In genomic region chr12:107351716-107352115, GRCh38 we compare ENCODE assay signal across 20 cellular contexts.
DNase-seq lines count a peak whose midpoint lies in the region; ATAC-seq and TF ChIP-seq lines count a peak whose summit lies in the region.
"Had no signal": no experiment of that assay in that cellular context is flagged by ENCODE, and none has a peak within 500 bp of the region (broad histone marks: within the 10 kb centered on the region; RNA-seq: fewer than 3 reads in every experiment).

No MANE protein-coding gene starts in this region.

- peaks cover 75% of the 10 kb centered on the region for H3K4me1 Mint-ChIP-seq in stimulated activated naive CD8-positive, alpha-beta T cell treated with anti-CD3 and anti-CD28 coated beads, Interleukin-15, Interleukin-2, amounts not matched to agents 100 ng/mL and 50 ng/mL, for 24 hours (ENCODE audit: low read depth)
- H3K4me1 Mint-ChIP-seq in WTC11 (no peaks in the 10 kb centered on the region), HFFc6 (ENCODE audit: low read depth) (peaks cover 5% of the 10 kb centered on the region)
- peaks cover 30% of the 10 kb centered on the region for H3K4me1 Mint-ChIP-seq in activated CD8-positive, alpha-beta memory T cell treated with anti-CD3 and anti-CD28 coated beads, Interleukin-2, amount 10 ng/mL, durations not matched to agents 7 days and 5 days

- H3K4me3 ChIP-seq in epithelial cell of proximal tubule (ENCODE audit: low read depth, low read length) (no peak overlapping the region), H7 (ENCODE audit: insufficient read depth, low read depth, low read length) (no peak overlapping the region)
- H3K4me3 ChIP-seq: left ventricle myocardium inferior, mucosa of descending colon, right atrium auricular region, upper lobe of right lung had no signal

- no peaks in the 10 kb centered on the region for H3K27me3 ChIP-seq in H7 (ENCODE audit: control insufficient read depth, insufficient read depth, low read length)
- H3K27me3 ChIP-seq: right atrium auricular region had no signal

- peak overlapping the region; percentile 57 for H3K4me3 Mint-ChIP-seq in stimulated activated naive CD8-positive, alpha-beta T cell treated with anti-CD3 and anti-CD28 coated beads, Interleukin-15, Interleukin-2, amounts not matched to agents 100 ng/mL and 50 ng/mL, for 24 hours
- H3K4me3 Mint-ChIP-seq in WTC11 = no peak overlapping the region
- no peak overlapping the region for H3K4me3 Mint-ChIP-seq in activated CD8-positive, alpha-beta memory T cell treated with anti-CD3 and anti-CD28 coated beads, Interleukin-2, amount 10 ng/mL, durations not matched to agents 7 days and 5 days
- H3K4me3 Mint-ChIP-seq in HFFc6 = no peak overlapping the region

- peaks cover 12% of the 10 kb centered on the region for H3K9me3 Mint-ChIP-seq in stimulated activated naive CD8-positive, alpha-beta T cell treated with anti-CD3 and anti-CD28 coated beads, Interleukin-15, Interleukin-2, amounts not matched to agents 100 ng/mL and 50 ng/mL, for 24 hours
- peaks cover 30% of the 10 kb centered on the region for H3K9me3 Mint-ChIP-seq in WTC11
- peaks cover 7% of the 10 kb centered on the region for H3K9me3 Mint-ChIP-seq in activated CD8-positive, alpha-beta memory T cell treated with anti-CD3 and anti-CD28 coated beads, Interleukin-2, amount 10 ng/mL, durations not matched to agents 7 days and 5 days (ENCODE audit: low read depth)
- H3K9me3 Mint-ChIP-seq in HFFc6 = peaks cover 21% of the 10 kb centered on the region

- CTCF ChIA-PET in WTC11 (lab: Charles Lee) (no interaction called here), HEK293T (lab: Yijun Ruan, JAX) (no interaction called here)
- CTCF ChIA-PET in activated CD8-positive, alpha-beta memory T cell treated with anti-CD3 and anti-CD28 coated beads, Interleukin-2, amount 10 ng/mL, durations not matched to agents 7 days and 5 days (lab: Charles Lee) = no interaction called here

- H3K27ac Mint-ChIP-seq in stimulated activated naive CD8-positive, alpha-beta T cell treated with anti-CD3 and anti-CD28 coated beads, Interleukin-15, Interleukin-2, amounts not matched to agents 100 ng/mL and 50 ng/mL, for 24 hours = peak overlapping the region; percentile 90
- H3K27ac Mint-ChIP-seq in WTC11 (0 out of 2 replicates have a peak overlapping the region, but pooled peaks have one; percentile 15), HFFc6 (no peak overlapping the region)
- no peak overlapping the region for H3K27ac Mint-ChIP-seq in activated CD8-positive, alpha-beta memory T cell treated with anti-CD3 and anti-CD28 coated beads, Interleukin-2, amount 10 ng/mL, durations not matched to agents 7 days and 5 days

- H3K27me3 Mint-ChIP-seq in stimulated activated naive CD8-positive, alpha-beta T cell treated with anti-CD3 and anti-CD28 coated beads, Interleukin-15, Interleukin-2, amounts not matched to agents 100 ng/mL and 50 ng/mL, for 24 hours = no peaks in the 10 kb centered on the region
- H3K27me3 Mint-ChIP-seq in WTC11 (ENCODE audit: low read depth) (peaks cover 4% of the 10 kb centered on the region; the same call in 1 of the 2 replicates), HFFc6 (ENCODE audit: insufficient read depth) (peaks cover 3% of the 10 kb centered on the region)
- H3K27me3 Mint-ChIP-seq in activated CD8-positive, alpha-beta memory T cell treated with anti-CD3 and anti-CD28 coated beads, Interleukin-2, amount 10 ng/mL, durations not matched to agents 7 days and 5 days = peaks cover 5% of the 10 kb centered on the region

- no peaks in the 10 kb centered on the region for H3K36me3 ChIP-seq in H7 (replicated peaks; ENCODE audit: control insufficient read depth, insufficient read depth, low read length)
- H3K36me3 ChIP-seq: left ventricle myocardium inferior, right atrium auricular region, upper lobe of right lung had no signal

- TF ChIP-seq CTCF in WTC11 (IDR thresholded peaks at IDR 0.05) (no peak), epithelial cell of proximal tubule (conservative IDR thresholded peaks at IDR 0.05; ENCODE audit: low read depth, low read length) (no peak), HFFc6 (IDR thresholded peaks at IDR 0.05) (no peak)

- POLR2A ChIA-PET in WTC11 (lab: Charles Lee) = no interaction called here
- POLR2A ChIA-PET in HEK293T (lab: Yijun Ruan, JAX) = no interaction called here

- ATAC-seq in stimulated activated naive CD8-positive, alpha-beta T cell treated with anti-CD3 and anti-CD28 coated beads, Interleukin-15, Interleukin-2, amounts not matched to agents 100 U/mL and 50 U/mL, for 24 hours = no peak
- ATAC-seq in WTC11 = no peak
- no peak for ATAC-seq in activated CD8-positive, alpha-beta memory T cell treated with anti-CD3 and anti-CD28 coated beads, Interleukin-2, amount 10 ng/mL, durations not matched to agents 7 days and 5 days
- ATAC-seq: mucosa of descending colon had no signal

- no peak for DNase-seq in stimulated activated naive CD8-positive, alpha-beta T cell treated with anti-CD3 and anti-CD28 coated beads, Interleukin-15, Interleukin-2, amounts not matched to agents 100 U/mL and 50 U/mL, for 24 hours
- no peak for DNase-seq in WTC11 (ENCODE audit: low spot score)
- peak; percentile 40 for DNase-seq in epithelial cell of proximal tubule (ENCODE audit: low read depth)
- no peak for DNase-seq in H7
- DNase-seq in HEK293T (ENCODE audit: extremely low spot score) = no peak
- DNase-seq in activated CD8-positive, alpha-beta memory T cell treated with anti-CD3 and anti-CD28 coated beads, Interleukin-2, amount 10 ng/mL, durations not matched to agents 7 days and 5 days = no peak
- DNase-seq in HFFc6 = no peak
- DNase-seq: activated gamma-delta T cell treated with Interleukin-2 at 50 U/mL for 16 hours; cortex of kidney; EL; GOT3; left ventricle myocardium inferior; mucosa of descending colon; NCI-H1930; occipital lobe; stimulated activated CD4-positive, alpha-beta T cell treated with anti-CD3 and anti-CD28 coated beads, Interleukin-15, amount 100 ng/mL, for 24 hours; stimulated activated naive CD4-positive, alpha-beta T cell treated with Interleukin-2 at 50 U/mL for 16 hours; upper lobe of right lung had no signal

- peaks cover 20% of the 10 kb centered on the region for H3K36me3 Mint-ChIP-seq in stimulated activated naive CD8-positive, alpha-beta T cell treated with anti-CD3 and anti-CD28 coated beads, Interleukin-15, Interleukin-2, amounts not matched to agents 100 ng/mL and 50 ng/mL, for 24 hours (ENCODE audit: low read depth)
- peaks cover 17% of the 10 kb centered on the region for H3K36me3 Mint-ChIP-seq in WTC11
- H3K36me3 Mint-ChIP-seq in activated CD8-positive, alpha-beta memory T cell treated with anti-CD3 and anti-CD28 coated beads, Interleukin-2, amount 10 ng/mL, durations not matched to agents 7 days and 5 days = peaks cover 6% of the 10 kb centered on the region
- no peaks in the 10 kb centered on the region for H3K36me3 Mint-ChIP-seq in HFFc6 (ENCODE audit: low read depth)

TF ChIP-seq in WTC11, 78 proteins besides CTCF, POLR2A, EP300 and RAD21 (continues in another document):
- TF ChIP-seq JUN (CRISPR knock-in tag; IDR thresholded peaks at IDR 0.05) (no peak), ESRRA (CRISPR knock-in tag; IDR thresholded peaks at IDR 0.05; ENCODE audit: borderline replicate concordance) (no peak), ZNF317 (CRISPR knock-in tag; IDR thresholded peaks at IDR 0.05; ENCODE audit: borderline replicate concordance, low read depth) (no peak), TCF7 (CRISPR knock-in tag; IDR thresholded peaks at IDR 0.05; ENCODE audit: low read depth) (no peak), FOXP1 (CRISPR knock-in tag; IDR thresholded peaks at IDR 0.05; ENCODE audit: borderline replicate concordance) (no peak)

TF ChIP-seq in HEK293T, 16 proteins besides CTCF, POLR2A, EP300 and RAD21:
- TF ChIP-seq TARDBP (IDR thresholded peaks at IDR 0.05) (no peak), HDGF (IDR thresholded peaks at IDR 0.05; ENCODE audit: borderline replicate concordance) (no peak), LEF1 (IDR thresholded peaks at IDR 0.05; ENCODE audit: borderline replicate concordance) (no peak), FOXM1 (IDR thresholded peaks at IDR 0.05; ENCODE audit: borderline replicate concordance) (no peak), BHLHE40 (IDR thresholded peaks at IDR 0.05; ENCODE audit: borderline replicate concordance) (no peak), SUZ12 (IDR thresholded peaks at IDR 0.05) (no peak), ELF4 (IDR thresholded peaks at IDR 0.05) (no peak), NFRKB (IDR thresholded peaks at IDR 0.05) (no peak), ARNT (IDR thresholded peaks at IDR 0.05) (no peak), L3MBTL2 (conservative IDR thresholded peaks at IDR 0.05) (no peak), CTBP1 (IDR thresholded peaks at IDR 0.05; ENCODE audit: borderline replicate concordance) (no peak), SP1 (IDR thresholded peaks at IDR 0.05) (no peak), FOXA1 (IDR thresholded peaks at IDR 0.05) (no peak), FOXK2 (IDR thresholded peaks at IDR 0.05) (no peak), ZNF384 (IDR thresholded peaks at IDR 0.05) (no peak)
- TF ChIP-seq, protein P1, sequence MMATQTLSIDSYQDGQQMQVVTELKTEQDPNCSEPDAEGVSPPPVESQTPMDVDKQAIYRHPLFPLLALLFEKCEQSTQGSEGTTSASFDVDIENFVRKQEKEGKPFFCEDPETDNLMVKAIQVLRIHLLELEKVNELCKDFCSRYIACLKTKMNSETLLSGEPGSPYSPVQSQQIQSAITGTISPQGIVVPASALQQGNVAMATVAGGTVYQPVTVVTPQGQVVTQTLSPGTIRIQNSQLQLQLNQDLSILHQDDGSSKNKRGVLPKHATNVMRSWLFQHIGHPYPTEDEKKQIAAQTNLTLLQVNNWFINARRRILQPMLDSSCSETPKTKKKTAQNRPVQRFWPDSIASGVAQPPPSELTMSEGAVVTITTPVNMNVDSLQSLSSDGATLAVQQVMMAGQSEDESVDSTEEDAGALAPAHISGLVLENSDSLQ (IDR thresholded peaks at IDR 0.05) = no peak

Comparison
In these comparisons a context has a peak if more than half of its experiments do, and no peak if none do; other contexts are left out.
1. H3K27ac Mint-ChIP-seq: peak in stimulated activated naive CD8-positive, alpha-beta T cell treated with anti-CD3 and anti-CD28 coated beads, Interleukin-15, Interleukin-2, amounts not matched to agents 100 ng/mL and 50 ng/mL, for 24 hours (single experiment) and WTC11 (single experiment); none in activated CD8-positive, alpha-beta memory T cell treated with anti-CD3 and anti-CD28 coated beads, Interleukin-2, amount 10 ng/mL, durations not matched to agents 7 days and 5 days (single experiment) and HFFc6 (single experiment).